Comparison of ENCODE assay signal across 26 cellular contexts in genomic region chr2:150700731-150701130, GRCh38.
"Had no signal": no experiment of that assay in that cellular context is flagged by ENCODE, and none has a peak within 500 bp of the region (broad histone marks: within the 10 kb centered on the region; RNA-seq: fewer than 3 reads in every experiment).

No MANE protein-coding gene starts in this region.

- H3K36me3 ChIP-seq: brain microvascular endothelial cell had no signal

- ATAC-seq: activated naive CD4-positive, alpha-beta T cell treated with anti-CD3 and anti-CD28 coated beads, Interleukin-2, amount 50 U/mL, for 72 hours; activated T-cell treated with anti-CD3 and anti-CD28 coated beads, Interleukin-2, amount 50 U/mL, for 72 hours; esophagus mucosa; WTC11 had no signal

- H3K4me3 ChIP-seq: coronary artery, dorsolateral prefrontal cortex had no signal

- H3K27ac ChIP-seq: brain microvascular endothelial cell, coronary artery, dorsolateral prefrontal cortex, VCaP had no signal

- DNase-seq: activated CD4-positive, alpha-beta memory T cell treated with anti-CD3 and anti-CD28 coated beads, Interleukin-2, amount 10 ng/mL, durations not matched to agents 7 days and 5 days; activated CD4-positive, alpha-beta T cell treated with anti-CD3 and anti-CD28 coated beads for 1 hour; activated CD4-positive, alpha-beta T cell treated with anti-CD3 and anti-CD28 coated beads for 4 hours; activated CD4-positive, alpha-beta T cell treated with anti-CD3 and anti-CD28 coated beads, Interleukin-2, amount 10 ng/mL, durations not matched to agents 7 days and 5 days; activated CD4-positive, alpha-beta T cell treated with anti-CD3 and anti-CD28 coated beads, Interleukin-2, amount 50 U/mL, for 4 hours; activated CD8-positive, alpha-beta memory T cell treated with anti-CD3 and anti-CD28 coated beads, Interleukin-2, amount 50 U/mL, for 48 hours; activated gamma-delta T cell; activated naive CD4-positive, alpha-beta T cell; activated naive CD4-positive, alpha-beta T cell treated with anti-CD3 and anti-CD28 coated beads, Interleukin-2, amount 10 ng/mL, durations not matched to agents 7 days and 5 days; activated naive CD8-positive, alpha-beta T cell treated with anti-CD3 and anti-CD28 coated beads, Interleukin-2, amount 10 ng/mL, durations not matched to agents 7 days and 5 days; activated T-cell treated with anti-CD3 and anti-CD28 coated beads for 4 hours; activated T-cell treated with anti-CD3 and anti-CD28 coated beads, Interleukin-2, amount 50 U/mL, for 24 hours; activated T-cell treated with anti-CD3 and anti-CD28 coated beads, Interleukin-2, amount 50 U/mL, for 72 hours; amniotic stem cell; anterior cingulate cortex; brain microvascular endothelial cell; dorsolateral prefrontal cortex; effector memory CD4-positive, alpha-beta T cell; endodermal cell; head of caudate nucleus; T-helper 2 cell had no signal

- H3K27me3 ChIP-seq: brain microvascular endothelial cell had no signal
